Comparison of ENCODE assay signal across 8 cellular contexts in the genomic region with DNA sequence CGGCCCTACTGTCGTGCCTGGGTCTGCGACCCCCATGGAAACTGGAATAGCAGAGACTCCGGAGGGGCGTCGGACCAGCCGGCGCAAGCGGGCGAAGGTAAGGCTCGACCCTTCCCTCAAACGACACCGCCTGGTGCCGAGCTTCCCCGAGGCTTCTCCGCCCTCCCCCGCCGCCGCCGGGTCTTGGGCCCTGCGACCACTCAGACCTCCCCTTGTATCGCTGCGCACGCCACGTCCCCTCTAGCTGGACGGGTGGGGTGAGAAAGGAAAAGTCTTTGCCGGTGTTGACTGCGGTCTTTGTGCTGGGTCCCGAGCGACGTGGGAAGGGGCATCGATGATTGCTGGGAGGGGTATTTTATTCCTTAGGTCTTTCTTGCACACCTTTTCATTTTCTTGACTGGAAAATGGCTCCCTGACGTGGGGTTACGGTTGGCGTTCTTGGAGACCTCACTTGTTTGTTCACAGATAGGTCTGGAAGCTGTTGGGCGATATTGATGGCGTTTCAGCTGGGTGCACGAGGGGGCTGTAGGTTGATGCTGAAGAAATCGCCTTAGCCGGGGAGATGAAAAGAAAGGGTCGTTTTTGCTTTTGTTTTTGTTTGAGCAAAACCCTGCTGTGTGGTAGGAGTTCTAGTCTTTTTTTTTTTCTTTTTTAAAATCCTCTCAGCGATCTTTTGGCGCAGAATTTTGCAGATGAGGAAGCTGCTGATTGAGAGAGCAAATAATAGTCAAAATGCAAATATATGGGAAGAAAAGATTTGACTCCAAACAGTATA. TPM values are rescaled to one million over a fixed set of nuclear protein-coding genes. Genes with fewer than 3 reads are reported as not detected.
A peak's percentile ranks its signal among the peaks of the same experiment; 100 is the strongest.
DNase-seq lines count a peak whose midpoint lies in the region; ATAC-seq and TF ChIP-seq lines count a peak whose summit lies in the region.

No MANE protein-coding gene starts in this region.

- H3K9me3 Mint-ChIP-seq in H9, result peaks cover 23 to 25% of the 10 kb centered on the region in 2 experiments
- H3K9me3 Mint-ChIP-seq in activated CD8-positive, alpha-beta T cell treated with anti-CD3 and anti-CD28 coated beads, Interleukin-2, amount 10 ng/mL, durations not matched to agents 7 days and 5 days (ENCODE audit: insufficient read depth), result peaks cover 26% of the 10 kb centered on the region

- CTCF ChIA-PET in GM10248 (lab: Yijun Ruan, JAX), result interaction anchor here (1.1 to 1.7 kb wide), 2 partner anchors 23 to 164 kb away, joined by 3 to 8 read pairs; no protein-coding TSS in a partner anchor
- CTCF ChIA-PET in activated CD8-positive, alpha-beta T cell treated with anti-CD3 and anti-CD28 coated beads, Interleukin-2, amount 10 ng/mL, durations not matched to agents 7 days and 5 days (lab: Charles Lee), result interaction anchor here (1.1 to 2.2 kb wide), 3 partner anchors 11 to 618 kb away, joined by 3 to 6 read pairs (median 5); no protein-coding TSS in a partner anchor

- no peak overlapping the region for H3K23ac ChIP-seq in H9 (ENCODE audit: insufficient read length, low read depth, low read length)

- peak overlapping the region; percentile 90 to 97 for H3K4me3 Mint-ChIP-seq in H9
- peak overlapping the region; percentile 88 for H3K4me3 Mint-ChIP-seq in activated CD8-positive, alpha-beta T cell treated with anti-CD3 and anti-CD28 coated beads, Interleukin-2, amount 10 ng/mL, durations not matched to agents 7 days and 5 days

- H4K91ac ChIP-seq in H9 (ENCODE audit: insufficient read length, low read depth, low read length), result no peak overlapping the region

- peak overlapping the region; percentile 91 for H3K9ac ChIP-seq in H9 (ENCODE audit: extremely low read depth, insufficient read length, low read length)
- peak overlapping the region; percentile 68 for H3K9ac ChIP-seq in MM.1S (ENCODE audit: low read length)

- peak overlapping the region; percentile 90 for H3K18ac ChIP-seq in H9 (ENCODE audit: insufficient read length, low read depth, low read length)

- H2BK12ac ChIP-seq in H9 (ENCODE audit: insufficient read length, low read depth, low read length), result no peak overlapping the region

- no peak overlapping the region for H2BK120ac ChIP-seq in H9 (ENCODE audit: low read depth, low read length, poor library complexity, severe bottlenecking)

- H3K36me3 ChIP-seq in MM.1S (replicated peaks; ENCODE audit: insufficient read depth, low read length), result no peaks in the 10 kb centered on the region
- no peaks in the 10 kb centered on the region for H3K36me3 ChIP-seq in suprapubic skin

- H3K4me2 ChIP-seq in H9 (ENCODE audit: insufficient read depth, insufficient read length, low read length) (peak overlapping the region; percentile 78), MM.1S (ENCODE audit: low read depth, low read length) (peak overlapping the region; percentile 72)

- no peaks in the 10 kb centered on the region for H4K20me1 ChIP-seq in H9 (ENCODE audit: control insufficient read depth, insufficient read depth, insufficient read length)
- H4K20me1 ChIP-seq in MM.1S (ENCODE audit: insufficient read depth, low read length), result no peaks in the 10 kb centered on the region

- H3K23me2 ChIP-seq in H9 (ENCODE audit: insufficient read length, low read depth, low read length, poor library complexity, severe bottlenecking), result no peaks in the 10 kb centered on the region

- H3K9me3 ChIP-seq in H9 (ENCODE audit: control insufficient read depth, low read depth, low read length), result no peaks in the 10 kb centered on the region
- no peaks in the 10 kb centered on the region for H3K9me3 ChIP-seq in MM.1S (replicated peaks; ENCODE audit: insufficient read depth, low read length)
- H3K9me3 ChIP-seq in mononuclear cell (ENCODE audit: low read depth, low read length), result no peaks in the 10 kb centered on the region
- H3K9me3 ChIP-seq in suprapubic skin, result no peaks in the 10 kb centered on the region

- no peak overlapping the region for H2BK15ac ChIP-seq in H9 (ENCODE audit: low read depth, low read length)

- no peak overlapping the region for H2AFZ ChIP-seq in H9 (ENCODE audit: low read length)
- H2AFZ ChIP-seq in MM.1S (ENCODE audit: low read length), result peak overlapping the region; percentile 92

- H3K4me1 Mint-ChIP-seq in H9, result peaks cover 15 to 27% of the 10 kb centered on the region in 2 experiments
- peaks cover 41% of the 10 kb centered on the region for H3K4me1 Mint-ChIP-seq in activated CD8-positive, alpha-beta T cell treated with anti-CD3 and anti-CD28 coated beads, Interleukin-2, amount 10 ng/mL, durations not matched to agents 7 days and 5 days (ENCODE audit: low read depth)

- H3K4ac ChIP-seq in H9 (ENCODE audit: low read depth, low read length), result no peak overlapping the region; the same call in 1 of the 2 replicates

- H3K36me3 Mint-ChIP-seq in H9 (ENCODE audit: insufficient read depth in 1 of 3, low read depth in 3 of 3), result peaks cover 24 to 37% (median 37%) of the 10 kb centered on the region in 3 experiments
- H3K36me3 Mint-ChIP-seq in activated CD8-positive, alpha-beta T cell treated with anti-CD3 and anti-CD28 coated beads, Interleukin-2, amount 10 ng/mL, durations not matched to agents 7 days and 5 days (ENCODE audit: low read depth), result peaks cover 30% of the 10 kb centered on the region

- H3K27me3 ChIP-seq in H9 (ENCODE audit: insufficient read depth, low read length) (no peaks in the 10 kb centered on the region), MM.1S (replicated peaks; ENCODE audit: insufficient read depth, low read length) (no peaks in the 10 kb centered on the region), mononuclear cell (ENCODE audit: insufficient read depth, low read length) (no peaks in the 10 kb centered on the region), suprapubic skin (no peaks in the 10 kb centered on the region)

- POLR2A ChIA-PET in GM10248 (lab: Yijun Ruan, JAX), result no interaction called here
- POLR2A ChIA-PET in activated CD8-positive, alpha-beta T cell treated with anti-CD3 and anti-CD28 coated beads, Interleukin-2, amount 10 ng/mL, durations not matched to agents 7 days and 5 days (lab: Charles Lee), result interaction anchor here (0.6 to 1.0 kb wide), 3 partner anchors 28 to 672 kb away, joined by 3 read pairs; a partner anchor contains a TSS

- no peaks in the 10 kb centered on the region for H3K79me1 ChIP-seq in H9 (ENCODE audit: insufficient read depth, low read depth, low read length, poor library complexity, severe bottlenecking)

- no peaks in the 10 kb centered on the region for H3K27me3 Mint-ChIP-seq in H9 (ENCODE audit: low read depth)
- no peaks in the 10 kb centered on the region for H3K27me3 Mint-ChIP-seq in activated CD8-positive, alpha-beta T cell treated with anti-CD3 and anti-CD28 coated beads, Interleukin-2, amount 10 ng/mL, durations not matched to agents 7 days and 5 days (ENCODE audit: low read depth)

- TF ChIP-seq CTCF in GM10248 (IDR thresholded peaks at IDR 0.05; ENCODE audit: control extremely low read depth, extremely low read depth, low read depth, missing control alignments) (no peak), H9 (conservative IDR thresholded peaks at IDR 0.05) (no peak), MM.1S (IDR thresholded peaks at IDR 0.05; ENCODE audit: low read length) (no peak), epithelial cell of esophagus (IDR thresholded peaks at IDR 0.05; ENCODE audit: insufficient read depth, low read depth, low read length, missing control alignments) (no peak), suprapubic skin (IDR thresholded peaks at IDR 0.05) (no peak)

- ATAC-seq in activated CD8-positive, alpha-beta T cell treated with anti-CD3 and anti-CD28 coated beads, Interleukin-2, amount 10 ng/mL, durations not matched to agents 7 days and 5 days, result peak; percentile 30

- H3K27ac ChIP-seq in H9 (ENCODE audit: insufficient read length, low read depth, low read length) (no peak overlapping the region), MM.1S (ENCODE audit: low read length) (no peak overlapping the region), suprapubic skin (peak overlapping the region; percentile 93)

- H3K4me3 ChIP-seq in MM.1S (ENCODE audit: low read length), result peak overlapping the region; percentile 92
- H3K4me3 ChIP-seq in epithelial cell of esophagus (ENCODE audit: low read length), result peak overlapping the region; percentile 81
- H3K4me3 ChIP-seq in mononuclear cell (ENCODE audit: low read length), result peak overlapping the region; percentile 88
- H3K4me3 ChIP-seq in suprapubic skin, result peak overlapping the region; percentile 92

- peak overlapping the region; percentile 87 to 99 (median 94) for H3K27ac Mint-ChIP-seq in H9
- peak overlapping the region; percentile 85 for H3K27ac Mint-ChIP-seq in activated CD8-positive, alpha-beta T cell treated with anti-CD3 and anti-CD28 coated beads, Interleukin-2, amount 10 ng/mL, durations not matched to agents 7 days and 5 days

- H4K8ac ChIP-seq in H9 (replicated peaks; ENCODE audit: insufficient read length, low read depth, low read length), result no peak overlapping the region

- no peak overlapping the region for H2AK5ac ChIP-seq in H9 (ENCODE audit: insufficient read length, low read length)

- TF ChIP-seq EP300 in suprapubic skin (IDR thresholded peaks at IDR 0.05), result no peak

- TF ChIP-seq POLR2A in suprapubic skin (IDR thresholded peaks at IDR 0.05), result no peak

- H3K79me2 ChIP-seq in H9 (ENCODE audit: insufficient read depth, low read length), result peaks cover 53% of the 10 kb centered on the region
- peaks cover 55% of the 10 kb centered on the region for H3K79me2 ChIP-seq in MM.1S (ENCODE audit: low read length)

- H3K56ac ChIP-seq in H9 (ENCODE audit: insufficient read length, low read depth, low read length), result no peak overlapping the region

- peak overlapping the region; percentile 12 for H4K5ac ChIP-seq in H9 (ENCODE audit: insufficient read length, low read depth, low read length)

- H2BK20ac ChIP-seq in H9 (ENCODE audit: low read depth, low read length, poor library complexity, severe bottlenecking), result no peak overlapping the region

- no peaks in the 10 kb centered on the region for H3F3A ChIP-seq in MM.1S (ENCODE audit: insufficient read depth, low read length)

- no peaks in the 10 kb centered on the region for H3K9me2 ChIP-seq in MM.1S (replicated peaks; ENCODE audit: insufficient read depth, low read length)

- no CpG with 5 or more reads among the region's 43 CpGs for WGBS in H9 (ENCODE audit: extremely low coverage, insufficient read length, low lambda C conversion rate)
- WGBS in suprapubic skin, result under 1% methylated on average over 25 of the region's 43 CpGs

- H2BK5ac ChIP-seq in H9 (ENCODE audit: insufficient read length, low read length), result no peak overlapping the region

- peak overlapping the region; percentile 61 for H3K14ac ChIP-seq in H9 (ENCODE audit: insufficient read depth, low read length)

- peak; percentile 35 for DNase-seq in GM10248 (ENCODE audit: extremely low spot score)
- peak; percentile 34 for DNase-seq in H9
- peak; percentile 9 for DNase-seq in MM.1S
- peak; percentile 52 for DNase-seq in activated CD8-positive, alpha-beta T cell treated with anti-CD3 and anti-CD28 coated beads, Interleukin-2, amount 10 ng/mL, durations not matched to agents 7 days and 5 days
- peak; percentile 47 for DNase-seq in epithelial cell of esophagus (ENCODE audit: low read depth)
- peak in 1 of 2 donors; percentile 68 for DNase-seq in suprapubic skin (ENCODE audit: low spot score in 2 of 2)
- DNase-seq in NCI-H226, result no peak

- H3K4me1 ChIP-seq in H9 (ENCODE audit: insufficient read depth, low read length), result no peaks in the 10 kb centered on the region
- no peaks in the 10 kb centered on the region; the same call in 1 of the 2 replicates for H3K4me1 ChIP-seq in MM.1S (ENCODE audit: low read length)
- H3K4me1 ChIP-seq in mononuclear cell (ENCODE audit: insufficient read depth, low read length), result peaks cover 27% of the 10 kb centered on the region
- H3K4me1 ChIP-seq in suprapubic skin, result peaks cover 20% of the 10 kb centered on the region

- H3T11ph ChIP-seq in H9 (ENCODE audit: low read length), result no peak overlapping the region

RNA-seq across cellular contexts. Expression of a gene that starts 0.8 kb away (rescaled TPM):
- total RNA-seq in H9 (2021), result 197 and 204 TPM in 2 replicates
- total RNA-seq in activated CD8-positive, alpha-beta T cell treated with anti-CD3 and anti-CD28 coated beads, Interleukin-2, amount 10 ng/mL, durations not matched to agents 7 days and 5 days, result 10 to 100 TPM; 53.4 to 54.7 TPM
- 37.6 TPM for total RNA-seq in mononuclear cell
- 10 to 100 TPM; 45.5 to 49.2 (median 47.5) TPM for total RNA-seq in suprapubic skin

RNA-seq across cellular contexts. Expression of a gene that starts 4.4 kb away (rescaled TPM):
- total RNA-seq in H9 (2021) (not detected in 2 replicates), mononuclear cell (not detected), suprapubic skin (not detected)
- not detected for total RNA-seq in activated CD8-positive, alpha-beta T cell treated with anti-CD3 and anti-CD28 coated beads, Interleukin-2, amount 10 ng/mL, durations not matched to agents 7 days and 5 days

RNA-seq across cellular contexts. Expression of a gene that starts 47.4 kb away (rescaled TPM):
- total RNA-seq in H9 (2021) (not detected in 2 replicates), mononuclear cell (not detected), suprapubic skin (not detected)
- total RNA-seq in activated CD8-positive, alpha-beta T cell treated with anti-CD3 and anti-CD28 coated beads, Interleukin-2, amount 10 ng/mL, durations not matched to agents 7 days and 5 days, result not detected
